22 cellular contexts compared by ENCODE assay signal in the genomic region with DNA sequence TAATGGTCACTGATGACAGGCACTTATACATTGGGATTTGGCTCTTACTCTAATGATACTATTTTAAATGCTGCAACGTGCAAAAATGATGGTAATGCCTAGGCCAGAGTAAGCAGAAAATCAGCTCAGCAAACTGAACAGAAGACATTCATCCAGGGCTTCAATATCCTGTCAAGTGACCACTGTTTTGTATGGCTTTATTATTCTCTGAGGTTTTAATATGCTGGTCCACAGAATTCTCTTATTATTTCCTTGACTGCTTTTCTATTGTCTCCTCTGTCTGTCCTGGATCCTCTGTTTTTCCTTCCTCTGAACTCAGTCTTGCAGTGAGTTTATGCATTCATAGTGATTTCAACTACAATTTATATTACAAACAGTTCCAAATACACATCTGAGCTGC.
DNase-seq lines count a peak whose midpoint lies in the region; ATAC-seq and FAIRE-seq lines count a peak whose summit lies in the region.
"Had no signal": no experiment of that assay in that cellular context is flagged by ENCODE, and none has a peak within 500 bp of the region (broad histone marks: within the 10 kb centered on the region; RNA-seq: fewer than 3 reads in every experiment).

No MANE protein-coding gene starts in this region.

- H3K27ac ChIP-seq in cingulate gyrus (ENCODE audit: low read depth, low read length), result peak overlapping the region; percentile 2
- H3K27ac ChIP-seq in layer of hippocampus (ENCODE audit: low read depth, low read length), result peak overlapping the region; percentile 35
- H3K27ac ChIP-seq in substantia nigra (ENCODE audit: low read depth, low read length, poor library complexity, severe bottlenecking), result peak overlapping the region; percentile 69
- H3K27ac ChIP-seq: 22Rv1, A549, C4-2B, HL-60 had no signal

- H3K27me3 ChIP-seq in layer of hippocampus (ENCODE audit: control insufficient read depth, insufficient read depth, low read length), result no peaks in the 10 kb centered on the region

- no peak for FAIRE-seq in urothelium cell line (lab: Jason Lieb, UNC)
- FAIRE-seq: A549, GM12892, H54 had no signal

- DNase-seq in COLO829 (ENCODE audit: low spot score) (peak; percentile 7), substantia nigra (lab: John Stamatoyannopoulos, UW) (no peak), Kasumi-1 (lab: John Stamatoyannopoulos, UW) (no peak), urothelium cell line (ENCODE audit: low spot score) (no peak)
- DNase-seq: AML-193; CD4-positive, alpha-beta T cell; DMS153; DMS79; GDM1; HFFc6 had no signal

- ATAC-seq in GM18498 (IDR thresholded peaks at IDR 0.05; ENCODE audit: unreplicated experiment) (no peak), esophagus mucosa (no peak)
- ATAC-seq: A549, GM23338, HCT116 had no signal

Comparison
In these comparisons a context has a peak if more than half of its experiments do, and no peak if none do; other contexts are left out.
1. H3K27ac ChIP-seq: peak in every context shown above with its lines; median percentile 69 in substantia nigra; 35 in layer of hippocampus; 2 in cingulate gyrus.